10 cellular contexts compared by ENCODE assay signal in genomic region chr6:157054531-157054979, GRCh38.
A peak's percentile ranks its signal among the peaks of the same experiment; 100 is the strongest.
DNase-seq lines count a peak whose midpoint lies in the region; ATAC-seq and TF ChIP-seq lines count a peak whose summit lies in the region.
"Had no signal": no experiment of that assay in that cellular context is flagged by ENCODE, and none has a peak within 500 bp of the region (broad histone marks: within the 10 kb centered on the region; RNA-seq: fewer than 3 reads in every experiment).

No MANE protein-coding gene starts in this region.

- H3K27ac Mint-ChIP-seq in activated CD4-positive, alpha-beta T cell treated with anti-CD3 and anti-CD28 coated beads, Interleukin-2, amount 10 ng/mL, durations not matched to agents 24 days and 14 days: peak overlapping the region; percentile 94
- peak overlapping the region; percentile 51 to 92 (median 90) for H3K27ac Mint-ChIP-seq in naive thymus-derived CD8-positive, alpha-beta T cell

- TF ChIP-seq CTCF in dorsolateral prefrontal cortex (IDR thresholded peaks at IDR 0.05 in 54 of 56, conservative IDR thresholded peaks at IDR 0.05 in 2 of 56; ENCODE audit: low read depth in 1 of 56, partially characterized antibody in 56 of 56): no peak

- no peaks in the 10 kb centered on the region for H3K27me3 ChIP-seq in dorsolateral prefrontal cortex

- H3K9me3 Mint-ChIP-seq in activated CD4-positive, alpha-beta T cell treated with anti-CD3 and anti-CD28 coated beads, Interleukin-2, amount 10 ng/mL, durations not matched to agents 24 days and 14 days: no peaks in the 10 kb centered on the region
- H3K9me3 Mint-ChIP-seq in naive thymus-derived CD8-positive, alpha-beta T cell: no peaks in the 10 kb centered on the region

- H3K27me3 Mint-ChIP-seq in activated CD4-positive, alpha-beta T cell treated with anti-CD3 and anti-CD28 coated beads, Interleukin-2, amount 10 ng/mL, durations not matched to agents 24 days and 14 days: no peaks in the 10 kb centered on the region
- no peaks in the 10 kb centered on the region for H3K27me3 Mint-ChIP-seq in naive thymus-derived CD8-positive, alpha-beta T cell

- no peak overlapping the region for H3K4me3 ChIP-seq in dorsolateral prefrontal cortex

- ATAC-seq in GM18858 (IDR thresholded peaks at IDR 0.05; ENCODE audit: unreplicated experiment) (peak; percentile 79), HG03108 (IDR thresholded peaks at IDR 0.05; ENCODE audit: unreplicated experiment) (peak; percentile 60)
- ATAC-seq in naive thymus-derived CD8-positive, alpha-beta T cell: peak; percentile 96 to 98

- peaks cover 4% of the 10 kb centered on the region for H3K36me3 Mint-ChIP-seq in activated CD4-positive, alpha-beta T cell treated with anti-CD3 and anti-CD28 coated beads, Interleukin-2, amount 10 ng/mL, durations not matched to agents 24 days and 14 days (ENCODE audit: low read depth)
- peaks cover 0 to 2% (median 0%) of the 10 kb centered on the region in 3 donors for H3K36me3 Mint-ChIP-seq in naive thymus-derived CD8-positive, alpha-beta T cell

- H3K4me3 Mint-ChIP-seq in activated CD4-positive, alpha-beta T cell treated with anti-CD3 and anti-CD28 coated beads, Interleukin-2, amount 10 ng/mL, durations not matched to agents 24 days and 14 days: peak overlapping the region; percentile 71
- peak overlapping the region in 9 of 10 donors; percentile 4 to 70 (median 43) for H3K4me3 Mint-ChIP-seq in naive thymus-derived CD8-positive, alpha-beta T cell

- POLR2A ChIA-PET in naive thymus-derived CD8-positive, alpha-beta T cell (lab: Charles Lee): interaction anchor here (1.0 to 2.7 kb wide), 2 partner anchors 14 to 33 kb away, joined by 3 to 10 read pairs; no protein-coding TSS in a partner anchor

- peak; percentile 83 for DNase-seq in activated CD4-positive, alpha-beta T cell treated with anti-CD3 and anti-CD28 coated beads, Interleukin-2, amount 10 ng/mL, durations not matched to agents 24 days and 14 days
- peak in 8 of 10 donors; percentile 9 to 84 (median 62) for DNase-seq in naive thymus-derived CD8-positive, alpha-beta T cell
- no peak for DNase-seq in retina
- no peak for DNase-seq in dorsolateral prefrontal cortex
- no peak for DNase-seq in NCI-H510A treated with DMSO at 0.1 percent for 48 hours (lab: John Stamatoyannopoulos, UW)
- no peak for DNase-seq in RPMI8226
- DNase-seq: amygdala, NCI-H1105 had no signal

- peaks cover 29% of the 10 kb centered on the region for H3K4me1 Mint-ChIP-seq in activated CD4-positive, alpha-beta T cell treated with anti-CD3 and anti-CD28 coated beads, Interleukin-2, amount 10 ng/mL, durations not matched to agents 24 days and 14 days
- H3K4me1 Mint-ChIP-seq in naive thymus-derived CD8-positive, alpha-beta T cell: peaks cover 24 to 54% (median 42%) of the 10 kb centered on the region in 4 donors

- intact Hi-C loops in activated CD4-positive, alpha-beta T cell treated with anti-CD3 and anti-CD28 coated beads, Interleukin-2, amount 10 ng/mL, durations not matched to agents 24 days and 14 days (cut with micrococcal nuclease): loop anchor here (1.0 kb wide), 3 partner anchors 32 to 197 kb away; no protein-coding TSS in a partner anchor
- intact Hi-C loops in dorsolateral prefrontal cortex (cut with DNase I): no loop called here

- H3K27ac ChIP-seq in dorsolateral prefrontal cortex: peak overlapping the region in 1 of 59 donors; percentile 2

Comparison
In these comparisons a context has a peak if more than half of its experiments do, and no peak if none do; other contexts are left out.
1. DNase-seq: peak in activated CD4-positive, alpha-beta T cell treated with anti-CD3 and anti-CD28 coated beads, Interleukin-2, amount 10 ng/mL, durations not matched to agents 24 days and 14 days (single experiment) and naive thymus-derived CD8-positive, alpha-beta T cell (8 of 10); none in retina (single experiment), dorsolateral prefrontal cortex (0 of 10), NCI-H510A treated with DMSO at 0.1 percent for 48 hours (single experiment) and RPMI8226 (single experiment).
2. Peak in every context shown above with its lines, with median percentiles within 50 percentile points of each other: ATAC-seq.